In genomic region chr14:104530651-104531050, GRCh38 we compare ENCODE assay signal across 24 cellular contexts. TPM values are rescaled to one million over a fixed set of nuclear protein-coding genes. Genes with fewer than 3 reads are reported as not detected.
A peak's percentile ranks its signal among the peaks of the same experiment; 100 is the strongest.
DNase-seq lines count a peak whose midpoint lies in the region; ATAC-seq, FAIRE-seq and TF ChIP-seq lines count a peak whose summit lies in the region.
"Had no signal": no experiment of that assay in that cellular context is flagged by ENCODE, and none has a peak within 500 bp of the region (broad histone marks: within the 10 kb centered on the region; RNA-seq: fewer than 3 reads in every experiment).

No MANE protein-coding gene starts in this region.

- DNase-seq in activated naive CD8-positive, alpha-beta T cell treated with anti-CD3 and anti-CD28 coated beads, Interleukin-2, amount 10 ng/mL, durations not matched to agents 7 days and 5 days, result peak; percentile 4
- DNase-seq in activated naive CD8-positive, alpha-beta T cell treated with anti-CD3 and anti-CD28 coated beads, Interleukin-2, amount 50 U/mL, for 24 hours, result no peak
- DNase-seq in left lobe of liver (ENCODE audit: low spot score), result peak; percentile 28
- DNase-seq in osteocyte (ENCODE audit: extremely low spot score, unreplicated experiment), result peak; percentile 70
- peak; percentile 9 for DNase-seq in ureter (ENCODE audit: low spot score)
- DNase-seq in D721Med (ENCODE audit: insufficient read length, low spot score), result no peak
- DNase-seq in stimulated activated CD4-positive, alpha-beta T cell treated with anti-CD3 and anti-CD28 coated beads, Interleukin-15, amount 100 ng/mL, for 24 hours, result no peak
- DNase-seq: Calu3; HFFc6; NCI-H1048; NCI-H1417; NCI-H1694; NCI-H2029 treated with DMSO at 0.1 percent for 48 hours; NCI-H446 treated with DMSO at 0.1 percent for 48 hours; NCI-H526; NCI-H82; NK-92 treated with Interleukin-12 subunit alpha and Interleukin-12 subunit beta, amount 100 ng/mL, for 24 hours; PC-9; SJCRH30 had no signal

- peaks cover 18% of the 10 kb centered on the region for H3K9me3 Mint-ChIP-seq in activated naive CD8-positive, alpha-beta T cell treated with anti-CD3 and anti-CD28 coated beads, Interleukin-2, amount 10 ng/mL, durations not matched to agents 7 days and 5 days
- H3K9me3 Mint-ChIP-seq in activated naive CD8-positive, alpha-beta T cell treated with anti-CD3 and anti-CD28 coated beads, Interleukin-2, amount 50 U/mL, for 24 hours, result peaks cover 30% of the 10 kb centered on the region
- peaks cover 20% of the 10 kb centered on the region for H3K9me3 Mint-ChIP-seq in osteocyte (ENCODE audit: unreplicated experiment)

- no peak for FAIRE-seq in D721Med (lab: Jason Lieb, UNC)

- no peak overlapping the region for H3K27ac Mint-ChIP-seq in activated naive CD8-positive, alpha-beta T cell treated with anti-CD3 and anti-CD28 coated beads, Interleukin-2, amount 10 ng/mL, durations not matched to agents 7 days and 5 days
- H3K27ac Mint-ChIP-seq in activated naive CD8-positive, alpha-beta T cell treated with anti-CD3 and anti-CD28 coated beads, Interleukin-2, amount 50 U/mL, for 24 hours, result no peak overlapping the region
- H3K27ac Mint-ChIP-seq in osteocyte (ENCODE audit: unreplicated experiment), result no peak overlapping the region
- H3K27ac Mint-ChIP-seq: GM23338, HFFc6, IgD-negative memory B cell had no signal

- peaks cover 7% of the 10 kb centered on the region for H3K36me3 Mint-ChIP-seq in activated naive CD8-positive, alpha-beta T cell treated with anti-CD3 and anti-CD28 coated beads, Interleukin-2, amount 10 ng/mL, durations not matched to agents 7 days and 5 days
- no peaks in the 10 kb centered on the region for H3K36me3 Mint-ChIP-seq in activated naive CD8-positive, alpha-beta T cell treated with anti-CD3 and anti-CD28 coated beads, Interleukin-2, amount 50 U/mL, for 24 hours (ENCODE audit: low read depth)
- no peaks in the 10 kb centered on the region for H3K36me3 Mint-ChIP-seq in osteocyte (ENCODE audit: unreplicated experiment)

- H3K4me3 Mint-ChIP-seq in activated naive CD8-positive, alpha-beta T cell treated with anti-CD3 and anti-CD28 coated beads, Interleukin-2, amount 10 ng/mL, durations not matched to agents 7 days and 5 days, result no peak overlapping the region
- H3K4me3 Mint-ChIP-seq in activated naive CD8-positive, alpha-beta T cell treated with anti-CD3 and anti-CD28 coated beads, Interleukin-2, amount 50 U/mL, for 24 hours, result no peak overlapping the region
- H3K4me3 Mint-ChIP-seq in osteocyte (ENCODE audit: unreplicated experiment), result no peak overlapping the region
- H3K4me3 Mint-ChIP-seq: GM23338, HFFc6, IgD-negative memory B cell had no signal

- no peaks in the 10 kb centered on the region for H3K27me3 Mint-ChIP-seq in activated naive CD8-positive, alpha-beta T cell treated with anti-CD3 and anti-CD28 coated beads, Interleukin-2, amount 10 ng/mL, durations not matched to agents 7 days and 5 days
- peaks cover 10% of the 10 kb centered on the region for H3K27me3 Mint-ChIP-seq in activated naive CD8-positive, alpha-beta T cell treated with anti-CD3 and anti-CD28 coated beads, Interleukin-2, amount 50 U/mL, for 24 hours
- no peaks in the 10 kb centered on the region for H3K27me3 Mint-ChIP-seq in osteocyte (ENCODE audit: unreplicated experiment)

- H3K4me1 Mint-ChIP-seq in activated naive CD8-positive, alpha-beta T cell treated with anti-CD3 and anti-CD28 coated beads, Interleukin-2, amount 10 ng/mL, durations not matched to agents 7 days and 5 days, result no peaks in the 10 kb centered on the region
- no peaks in the 10 kb centered on the region for H3K4me1 Mint-ChIP-seq in activated naive CD8-positive, alpha-beta T cell treated with anti-CD3 and anti-CD28 coated beads, Interleukin-2, amount 50 U/mL, for 24 hours
- no peaks in the 10 kb centered on the region for H3K4me1 Mint-ChIP-seq in osteocyte (ENCODE audit: unreplicated experiment)
- H3K4me1 Mint-ChIP-seq: GM23338, IgD-negative memory B cell had no signal

- TF ChIP-seq CTCF in osteocyte (IDR thresholded peaks at IDR 0.05), result no peak
- no peak for TF ChIP-seq CTCF in D721Med (IDR thresholded peaks at IDR 0.05; ENCODE audit: insufficient read depth, missing control alignments)

- no peak for ATAC-seq in activated naive CD8-positive, alpha-beta T cell treated with anti-CD3 and anti-CD28 coated beads, Interleukin-2, amount 10 ng/mL, durations not matched to agents 7 days and 5 days (ENCODE audit: low read depth)
- ATAC-seq in activated naive CD8-positive, alpha-beta T cell treated with anti-CD3 and anti-CD28 coated beads, Interleukin-2, amount 50 U/mL, for 24 hours, result no peak
- ATAC-seq in left lobe of liver, result no peak
- no peak for ATAC-seq in HG03108 (IDR thresholded peaks at IDR 0.05; ENCODE audit: unreplicated experiment)
- ATAC-seq: GM23338 had no signal

- POLR2A ChIA-PET in activated naive CD8-positive, alpha-beta T cell treated with anti-CD3 and anti-CD28 coated beads, Interleukin-2, amount 10 ng/mL, durations not matched to agents 7 days and 5 days (lab: Charles Lee), result no interaction called here

RNA-seq across cellular contexts. Expression of gene C14orf180, which starts 48.9 kb away (rescaled TPM):
- not detected for total RNA-seq in activated naive CD8-positive, alpha-beta T cell treated with anti-CD3 and anti-CD28 coated beads, Interleukin-2, amount 10 ng/mL, durations not matched to agents 7 days and 5 days
- total RNA-seq in left lobe of liver (2.4 TPM), osteocyte (not detected in 2 replicates), ureter (1.7 TPM)
- total RNA-seq: Calu3, G401, GM23338, HFFc6, PC-9, RPMI7951, SJCRH30 had no signal

Comparison
In these comparisons a context has a peak if more than half of its experiments do, and no peak if none do; other contexts are left out.
1. DNase-seq: peak in activated naive CD8-positive, alpha-beta T cell treated with anti-CD3 and anti-CD28 coated beads, Interleukin-2, amount 10 ng/mL, durations not matched to agents 7 days and 5 days (single experiment), left lobe of liver (single experiment), osteocyte (single experiment) and ureter (single experiment); none in activated naive CD8-positive, alpha-beta T cell treated with anti-CD3 and anti-CD28 coated beads, Interleukin-2, amount 50 U/mL, for 24 hours (single experiment), D721Med (single experiment) and stimulated activated CD4-positive, alpha-beta T cell treated with anti-CD3 and anti-CD28 coated beads, Interleukin-15, amount 100 ng/mL, for 24 hours (single experiment).